ENCODE assay signal across 1 cellular context in the genomic region with DNA sequence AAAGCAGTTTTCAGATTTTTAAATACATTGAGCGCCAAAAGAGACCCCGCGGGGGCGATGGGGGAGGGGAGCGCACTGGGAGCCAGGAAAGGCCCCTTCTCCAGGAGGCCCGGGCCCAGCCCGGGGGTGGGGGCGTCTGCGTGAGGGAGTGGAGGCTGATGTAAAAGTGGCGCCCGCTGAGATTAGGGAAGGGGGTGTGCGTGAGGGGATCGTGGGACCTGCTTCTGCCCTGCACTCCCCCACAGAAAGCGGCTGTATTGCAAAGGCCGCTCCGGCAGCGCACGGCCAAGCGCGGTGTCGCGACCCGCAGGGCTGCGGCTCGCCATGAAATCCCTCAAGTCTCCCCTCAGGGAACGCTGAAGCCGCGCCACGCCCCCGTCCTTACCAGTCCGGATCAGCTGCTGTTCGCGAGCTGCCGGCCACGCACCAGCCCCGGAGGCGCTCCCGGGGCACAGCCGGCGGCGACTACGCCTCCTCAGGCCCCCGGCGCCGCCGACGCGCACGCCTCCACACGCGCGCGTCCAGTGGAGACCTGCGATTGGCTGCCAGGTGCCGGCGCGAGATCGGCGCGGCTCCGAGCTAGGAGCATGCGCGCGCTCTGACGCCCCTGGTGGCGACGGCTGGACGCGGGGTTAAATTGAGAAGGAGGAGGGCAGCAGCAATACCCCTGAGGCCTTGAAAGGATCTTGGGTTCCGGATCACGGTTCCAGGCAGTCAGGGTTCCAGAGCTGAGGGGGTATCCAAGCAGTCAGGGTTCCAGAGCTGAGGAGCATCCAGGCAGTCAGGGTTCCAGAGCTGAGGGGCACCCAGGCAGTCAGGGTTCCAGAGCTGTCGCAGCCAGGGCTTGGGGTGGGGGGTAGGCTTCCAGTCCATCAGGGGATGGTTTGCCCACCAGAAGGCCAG.
TF ChIP-seq lines count a peak whose summit lies in the region.

A gene with protein sequence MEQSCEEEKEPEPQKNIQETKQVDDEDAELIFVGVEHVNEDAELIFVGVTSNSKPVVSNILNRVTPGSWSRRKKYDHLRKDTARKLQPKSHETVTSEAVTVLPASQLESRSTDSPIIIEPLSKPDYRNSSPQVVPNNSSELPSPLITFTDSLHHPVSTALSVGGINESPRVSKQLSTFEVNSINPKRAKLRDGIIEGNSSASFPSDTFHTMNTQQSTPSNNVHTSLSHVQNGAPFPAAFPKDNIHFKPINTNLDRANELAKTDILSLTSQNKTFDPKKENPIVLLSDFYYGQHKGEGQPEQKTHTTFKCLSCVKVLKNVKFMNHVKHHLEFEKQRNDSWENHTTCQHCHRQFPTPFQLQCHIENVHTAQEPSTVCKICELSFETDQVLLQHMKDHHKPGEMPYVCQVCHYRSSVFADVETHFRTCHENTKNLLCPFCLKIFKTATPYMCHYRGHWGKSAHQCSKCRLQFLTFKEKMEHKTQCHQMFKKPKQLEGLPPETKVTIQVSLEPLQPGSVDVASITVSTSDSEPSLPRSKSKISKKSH (minus strand): TSS at position 469 of the 903 bp plus-strand sequence. CDS start 19,344 bp downstream, outside the sequence.

TF ChIP-seq in HEK293, 187 proteins besides CTCF, POLR2A, EP300 and RAD21 (continued from another document):
- TF ChIP-seq, protein P1, sequence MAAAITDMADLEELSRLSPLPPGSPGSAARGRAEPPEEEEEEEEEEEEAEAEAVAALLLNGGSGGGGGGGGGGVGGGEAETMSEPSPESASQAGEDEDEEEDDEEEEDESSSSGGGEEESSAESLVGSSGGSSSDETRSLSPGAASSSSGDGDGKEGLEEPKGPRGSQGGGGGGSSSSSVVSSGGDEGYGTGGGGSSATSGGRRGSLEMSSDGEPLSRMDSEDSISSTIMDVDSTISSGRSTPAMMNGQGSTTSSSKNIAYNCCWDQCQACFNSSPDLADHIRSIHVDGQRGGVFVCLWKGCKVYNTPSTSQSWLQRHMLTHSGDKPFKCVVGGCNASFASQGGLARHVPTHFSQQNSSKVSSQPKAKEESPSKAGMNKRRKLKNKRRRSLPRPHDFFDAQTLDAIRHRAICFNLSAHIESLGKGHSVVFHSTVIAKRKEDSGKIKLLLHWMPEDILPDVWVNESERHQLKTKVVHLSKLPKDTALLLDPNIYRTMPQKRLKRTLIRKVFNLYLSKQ (tag by site-specific recombination; IDR thresholded peaks at IDR 0.05; ENCODE audit: borderline replicate concordance): no peak
- TF ChIP-seq, protein P2, sequence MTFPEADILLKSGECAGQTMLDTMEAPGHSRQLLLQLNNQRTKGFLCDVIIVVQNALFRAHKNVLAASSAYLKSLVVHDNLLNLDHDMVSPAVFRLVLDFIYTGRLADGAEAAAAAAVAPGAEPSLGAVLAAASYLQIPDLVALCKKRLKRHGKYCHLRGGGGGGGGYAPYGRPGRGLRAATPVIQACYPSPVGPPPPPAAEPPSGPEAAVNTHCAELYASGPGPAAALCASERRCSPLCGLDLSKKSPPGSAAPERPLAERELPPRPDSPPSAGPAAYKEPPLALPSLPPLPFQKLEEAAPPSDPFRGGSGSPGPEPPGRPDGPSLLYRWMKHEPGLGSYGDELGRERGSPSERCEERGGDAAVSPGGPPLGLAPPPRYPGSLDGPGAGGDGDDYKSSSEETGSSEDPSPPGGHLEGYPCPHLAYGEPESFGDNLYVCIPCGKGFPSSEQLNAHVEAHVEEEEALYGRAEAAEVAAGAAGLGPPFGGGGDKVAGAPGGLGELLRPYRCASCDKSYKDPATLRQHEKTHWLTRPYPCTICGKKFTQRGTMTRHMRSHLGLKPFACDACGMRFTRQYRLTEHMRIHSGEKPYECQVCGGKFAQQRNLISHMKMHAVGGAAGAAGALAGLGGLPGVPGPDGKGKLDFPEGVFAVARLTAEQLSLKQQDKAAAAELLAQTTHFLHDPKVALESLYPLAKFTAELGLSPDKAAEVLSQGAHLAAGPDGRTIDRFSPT (tag by site-specific recombination; IDR thresholded peaks at IDR 0.05): no peak
- TF ChIP-seq ZNF571 (tag by site-specific recombination; IDR thresholded peaks at IDR 0.05): no peak
- TF ChIP-seq, protein P3, sequence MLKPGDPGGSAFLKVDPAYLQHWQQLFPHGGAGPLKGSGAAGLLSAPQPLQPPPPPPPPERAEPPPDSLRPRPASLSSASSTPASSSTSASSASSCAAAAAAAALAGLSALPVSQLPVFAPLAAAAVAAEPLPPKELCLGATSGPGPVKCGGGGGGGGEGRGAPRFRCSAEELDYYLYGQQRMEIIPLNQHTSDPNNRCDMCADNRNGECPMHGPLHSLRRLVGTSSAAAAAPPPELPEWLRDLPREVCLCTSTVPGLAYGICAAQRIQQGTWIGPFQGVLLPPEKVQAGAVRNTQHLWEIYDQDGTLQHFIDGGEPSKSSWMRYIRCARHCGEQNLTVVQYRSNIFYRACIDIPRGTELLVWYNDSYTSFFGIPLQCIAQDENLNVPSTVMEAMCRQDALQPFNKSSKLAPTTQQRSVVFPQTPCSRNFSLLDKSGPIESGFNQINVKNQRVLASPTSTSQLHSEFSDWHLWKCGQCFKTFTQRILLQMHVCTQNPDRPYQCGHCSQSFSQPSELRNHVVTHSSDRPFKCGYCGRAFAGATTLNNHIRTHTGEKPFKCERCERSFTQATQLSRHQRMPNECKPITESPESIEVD (tag by site-specific recombination; IDR thresholded peaks at IDR 0.05): no peak
